ENCODE assay signal across 10 cellular contexts in the genomic region with DNA sequence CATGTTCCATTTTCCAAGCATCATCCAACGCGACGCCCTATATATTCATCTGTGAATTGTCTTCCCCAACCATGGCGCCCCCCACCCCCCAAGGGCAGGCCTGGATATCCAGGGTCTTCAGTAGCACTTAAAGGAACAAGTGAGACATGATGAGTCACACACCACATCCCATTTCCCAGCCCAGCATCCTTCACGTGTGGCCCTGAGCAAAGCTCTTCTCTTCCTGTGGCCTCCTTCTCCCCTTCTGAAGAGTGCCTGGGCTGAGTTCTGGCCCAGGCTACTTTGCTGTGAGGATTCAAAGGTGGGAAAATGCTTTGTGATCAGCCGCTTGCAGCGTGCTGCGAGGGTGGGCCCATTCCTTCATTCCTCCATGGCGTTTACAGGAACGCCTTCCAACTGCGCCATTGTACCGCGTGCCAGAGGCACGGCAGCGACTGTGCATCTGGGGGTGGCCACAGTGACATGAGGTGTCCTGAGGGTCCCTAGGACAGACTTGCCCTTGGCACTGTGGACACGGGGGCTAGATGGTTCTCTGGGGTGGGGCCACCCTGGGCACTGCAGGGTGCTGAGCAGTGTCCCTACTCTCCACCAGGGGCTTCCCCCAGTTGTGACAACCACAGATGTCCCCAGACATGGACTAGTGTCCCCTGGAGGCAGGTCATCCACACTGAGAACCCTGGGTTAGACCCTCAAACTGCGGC. TPM values are rescaled to one million over a fixed set of nuclear protein-coding genes. Genes with fewer than 3 reads are reported as not detected.
A peak's percentile ranks its signal among the peaks of the same experiment; 100 is the strongest.
DNase-seq lines count a peak whose midpoint lies in the region; ATAC-seq and TF ChIP-seq lines count a peak whose summit lies in the region.
"Had no signal": no experiment of that assay in that cellular context is flagged by ENCODE, and none has a peak within 500 bp of the region (broad histone marks: within the 10 kb centered on the region; RNA-seq: fewer than 3 reads in every experiment).

No MANE protein-coding gene starts in this region.

- peak overlapping the region; percentile 4 to 51 for H3K27ac Mint-ChIP-seq in activated naive CD4-positive, alpha-beta T cell treated with anti-CD3 and anti-CD28 coated beads, Interleukin-2, amount 50 U/mL, for 72 hours

- H3K27ac ChIP-seq in stomach smooth muscle (ENCODE audit: low read length): peak overlapping the region; percentile 55

- TF ChIP-seq CTCF in epithelial cell of esophagus (IDR thresholded peaks at IDR 0.05; ENCODE audit: insufficient read depth, low read depth, low read length, missing control alignments): no peak

- H3K9ac ChIP-seq in stomach smooth muscle (ENCODE audit: low read length in 2 of 2): no peak overlapping the region

- no peaks in the 10 kb centered on the region for H3K36me3 Mint-ChIP-seq in activated naive CD4-positive, alpha-beta T cell treated with anti-CD3 and anti-CD28 coated beads, Interleukin-2, amount 50 U/mL, for 72 hours

- no peaks in the 10 kb centered on the region for H3K27me3 ChIP-seq in stomach smooth muscle (ENCODE audit: control insufficient read depth in 1 of 2, insufficient read depth in 2 of 2, low read length in 2 of 2)

- H3K4me1 ChIP-seq in stomach smooth muscle (ENCODE audit: control insufficient read depth, insufficient read depth, low read length): peaks cover 62% of the 10 kb centered on the region

- H3K4me3 ChIP-seq in epithelial cell of esophagus (ENCODE audit: low read length) (no peak overlapping the region), stomach smooth muscle (ENCODE audit: low read length in 2 of 2) (no peak overlapping the region)

- no peaks in the 10 kb centered on the region for H3K9me3 Mint-ChIP-seq in activated naive CD4-positive, alpha-beta T cell treated with anti-CD3 and anti-CD28 coated beads, Interleukin-2, amount 50 U/mL, for 72 hours

- H3K9me3 ChIP-seq in stomach smooth muscle (ENCODE audit: control insufficient read depth in 2 of 2, low read length in 2 of 2): no peaks in the 10 kb centered on the region

- DNase-seq in activated naive CD4-positive, alpha-beta T cell treated with anti-CD3 and anti-CD28 coated beads, Interleukin-2, amount 50 U/mL, for 72 hours (ENCODE audit: low spot score in 2 of 2): no peak
- DNase-seq in activated naive CD4-positive, alpha-beta T cell treated with Interleukin-2 at 50 U/mL for 16 hours: no peak
- peak; percentile 82 for DNase-seq in RPMI7951 (ENCODE audit: low read depth)
- peak; percentile 58 for DNase-seq in epithelial cell of esophagus (ENCODE audit: low read depth)
- no peak for DNase-seq in activated CD4-positive, CD25-positive, alpha-beta regulatory T cell treated with anti-CD3 and anti-CD28 coated beads, Interleukin-2, amount 50 U/mL, for 72 hours
- DNase-seq in HuH-7.5 (ENCODE audit: low spot score): no peak
- DNase-seq: MM.1S; stimulated activated CD4-positive, alpha-beta T cell treated with anti-CD3 and anti-CD28 coated beads, Interleukin-2, amount 100 ng/mL, for 48 hours had no signal

- H3K36me3 ChIP-seq in stomach smooth muscle (ENCODE audit: control insufficient read depth in 2 of 2, insufficient read depth in 2 of 2, low read length in 2 of 2): peaks cover 29 to 54% of the 10 kb centered on the region in 2 donors

- ATAC-seq in activated naive CD4-positive, alpha-beta T cell treated with anti-CD3 and anti-CD28 coated beads, Interleukin-2, amount 50 U/mL, for 72 hours: peak; percentile 44 to 51
- no peak for ATAC-seq in GM18909 (IDR thresholded peaks at IDR 0.05; ENCODE audit: poor library complexity, unreplicated experiment)

RNA-seq across cellular contexts. Expression of gene PLIN4, which starts 11.7 kb away (rescaled TPM):
- under 1 TPM in 1 of 2 donors, not detected in 1; 0.08 TPM for total RNA-seq in activated naive CD4-positive, alpha-beta T cell treated with anti-CD3 and anti-CD28 coated beads, Interleukin-2, amount 50 U/mL, for 72 hours
- total RNA-seq in RPMI7951 (2014; rRNA removed; shearing (Covaris generic)): not detected in 2 replicates

RNA-seq across cellular contexts. Expression of gene PLIN5, which starts 28.4 kb away (rescaled TPM):
- under 1 TPM in 1 of 2 donors, not detected in 1; 0.41 TPM for total RNA-seq in activated naive CD4-positive, alpha-beta T cell treated with anti-CD3 and anti-CD28 coated beads, Interleukin-2, amount 50 U/mL, for 72 hours
- total RNA-seq in RPMI7951 (2014; rRNA removed; shearing (Covaris generic)): not detected in 2 replicates

RNA-seq across cellular contexts. Expression of gene LRG1, which starts 33.2 kb away (rescaled TPM):
- 1 to 10 TPM in 1 of 2 donors, under 1 TPM in 1; 0.23 to 3.0 TPM for total RNA-seq in activated naive CD4-positive, alpha-beta T cell treated with anti-CD3 and anti-CD28 coated beads, Interleukin-2, amount 50 U/mL, for 72 hours
- not detected in 2 replicates for total RNA-seq in RPMI7951 (2014; rRNA removed; shearing (Covaris generic))

RNA-seq across cellular contexts. Expression of gene HDGFL2, which starts 34.5 kb away (rescaled TPM):
- 10 to 100 TPM; 49.2 to 64.7 TPM for total RNA-seq in activated naive CD4-positive, alpha-beta T cell treated with anti-CD3 and anti-CD28 coated beads, Interleukin-2, amount 50 U/mL, for 72 hours
- 41.9 and 60.5 TPM in 2 replicates for total RNA-seq in RPMI7951 (2014; rRNA removed; shearing (Covaris generic))

RNA-seq across cellular contexts. Expression of gene UBXN6, which starts 49.0 kb away (rescaled TPM):
- total RNA-seq in activated naive CD4-positive, alpha-beta T cell treated with anti-CD3 and anti-CD28 coated beads, Interleukin-2, amount 50 U/mL, for 72 hours: 10 to 100 TPM; 31.1 to 42.4 TPM
- total RNA-seq in RPMI7951 (2014; rRNA removed; shearing (Covaris generic)): 44.5 and 101 TPM in 2 replicates

Comparison
In these comparisons a context has a peak if more than half of its experiments do, and no peak if none do; other contexts are left out.
1. DNase-seq: peak in RPMI7951 (single experiment) and epithelial cell of esophagus (single experiment); none in activated naive CD4-positive, alpha-beta T cell treated with anti-CD3 and anti-CD28 coated beads, Interleukin-2, amount 50 U/mL, for 72 hours (0 of 2), activated naive CD4-positive, alpha-beta T cell treated with Interleukin-2 at 50 U/mL for 16 hours (single experiment), activated CD4-positive, CD25-positive, alpha-beta regulatory T cell treated with anti-CD3 and anti-CD28 coated beads, Interleukin-2, amount 50 U/mL, for 72 hours (single experiment) and HuH-7.5 (single experiment).